In genomic region chr4:7354937-7355336, GRCh38 we compare ENCODE assay signal across 22 cellular contexts.
"Had no signal": no experiment of that assay in that cellular context is flagged by ENCODE, and none has a peak within 500 bp of the region (broad histone marks: within the 10 kb centered on the region; RNA-seq: fewer than 3 reads in every experiment).

No MANE protein-coding gene starts in this region.

- H3K4me3 ChIP-seq: left ventricle myocardium inferior, neural progenitor cell, ovary, prostate gland, tibial nerve, vagina had no signal

- ATAC-seq: activated T-cell treated with anti-CD3 and anti-CD28 coated beads, Interleukin-2, amount 50 U/mL, for 72 hours; naive thymus-derived CD4-positive, alpha-beta T cell; stimulated activated naive CD8-positive, alpha-beta T cell treated with anti-CD3 and anti-CD28 coated beads, Interleukin-15, Interleukin-2, amounts not matched to agents 100 U/mL and 50 U/mL, for 24 hours had no signal

- H3K4me3 Mint-ChIP-seq: activated CD4-positive, alpha-beta memory T cell treated with anti-CD3 and anti-CD28 coated beads, Interleukin-2, amount 10 ng/mL, durations not matched to agents 7 days and 5 days; activated CD4-positive, alpha-beta T cell treated with anti-CD3 and anti-CD28 coated beads, Interleukin-2, amount 10 ng/mL, durations not matched to agents 24 days and 14 days; activated naive CD4-positive, alpha-beta T cell treated with anti-CD3 and anti-CD28 coated beads, Interleukin-2, amount 10 ng/mL, durations not matched to agents 7 days and 5 days; activated T-cell treated with anti-CD3 and anti-CD28 coated beads, Interleukin-2, amount 50 U/mL, for 72 hours; dendritic cell treated with granulocyte-macrophage colony-stimulating factor and Interleukin-4, amounts not matched to agents 40 ng/mL and 50 ng/mL, for 4 days; immature natural killer cell; naive thymus-derived CD4-positive, alpha-beta T cell; neural progenitor cell; T-helper 1 cell treated with Interleukin-12 subunit alpha and Interleukin-12 subunit beta and Interleukin-4 antibody, amounts not matched to agents 30 μg/mL and 1 μg/mL, for 36 hours had no signal

- H3K9me3 Mint-ChIP-seq: activated CD4-positive, alpha-beta memory T cell treated with anti-CD3 and anti-CD28 coated beads, Interleukin-2, amount 10 ng/mL, durations not matched to agents 7 days and 5 days; activated CD4-positive, alpha-beta T cell treated with anti-CD3 and anti-CD28 coated beads, Interleukin-2, amount 10 ng/mL, durations not matched to agents 24 days and 14 days; activated naive CD4-positive, alpha-beta T cell treated with anti-CD3 and anti-CD28 coated beads, Interleukin-2, amount 10 ng/mL, durations not matched to agents 7 days and 5 days; activated T-cell treated with anti-CD3 and anti-CD28 coated beads, Interleukin-2, amount 50 U/mL, for 72 hours; dendritic cell treated with granulocyte-macrophage colony-stimulating factor and Interleukin-4, amounts not matched to agents 40 ng/mL and 50 ng/mL, for 4 days; immature natural killer cell; neural progenitor cell; T-helper 1 cell treated with Interleukin-12 subunit alpha and Interleukin-12 subunit beta and Interleukin-4 antibody, amounts not matched to agents 30 μg/mL and 1 μg/mL, for 36 hours had no signal

- H3K36me3 Mint-ChIP-seq: activated naive CD4-positive, alpha-beta T cell treated with anti-CD3 and anti-CD28 coated beads, Interleukin-2, amount 10 ng/mL, durations not matched to agents 7 days and 5 days; immature natural killer cell; naive thymus-derived CD4-positive, alpha-beta T cell; neural progenitor cell had no signal

- DNase-seq: activated CD4-positive, alpha-beta memory T cell treated with anti-CD3 and anti-CD28 coated beads, Interleukin-2, amount 10 ng/mL, durations not matched to agents 7 days and 5 days; activated CD4-positive, alpha-beta T cell treated with anti-CD3 and anti-CD28 coated beads, Interleukin-2, amount 10 ng/mL, durations not matched to agents 24 days and 14 days; activated effector memory CD4-positive, alpha-beta T cell treated with Interleukin-2 at 50 U/mL for 16 hours; activated naive CD4-positive, alpha-beta T cell treated with anti-CD3 and anti-CD28 coated beads, Interleukin-2, amount 10 ng/mL, durations not matched to agents 7 days and 5 days; activated T-cell treated with anti-CD3 and anti-CD28 coated beads, Interleukin-2, amount 50 U/mL, for 72 hours; amygdala; cerebellar nuclear complex; effector CD8-positive, alpha-beta T cell; foreskin melanocyte; immature natural killer cell; kidney glomerular epithelial cell; left ventricle myocardium inferior; naive thymus-derived CD4-positive, alpha-beta T cell; stimulated activated CD4-positive, alpha-beta T cell treated with anti-CD3 and anti-CD28 coated beads, Interleukin-4, amount 100 ng/mL, for 4 hours; stimulated activated naive CD8-positive, alpha-beta T cell treated with anti-CD3 and anti-CD28 coated beads, Interleukin-15, Interleukin-2, amounts not matched to agents 100 U/mL and 50 U/mL, for 24 hours had no signal

- H3K4me1 ChIP-seq: prostate gland, vagina had no signal

- H3K27ac ChIP-seq: left ventricle myocardium inferior, neural progenitor cell, prostate gland, vagina had no signal

- H3K4me1 Mint-ChIP-seq: activated CD4-positive, alpha-beta memory T cell treated with anti-CD3 and anti-CD28 coated beads, Interleukin-2, amount 10 ng/mL, durations not matched to agents 7 days and 5 days; activated CD4-positive, alpha-beta T cell treated with anti-CD3 and anti-CD28 coated beads, Interleukin-2, amount 10 ng/mL, durations not matched to agents 24 days and 14 days; activated naive CD4-positive, alpha-beta T cell treated with anti-CD3 and anti-CD28 coated beads, Interleukin-2, amount 10 ng/mL, durations not matched to agents 7 days and 5 days; immature natural killer cell; naive thymus-derived CD4-positive, alpha-beta T cell had no signal

- H3K27ac Mint-ChIP-seq: activated CD4-positive, alpha-beta memory T cell treated with anti-CD3 and anti-CD28 coated beads, Interleukin-2, amount 10 ng/mL, durations not matched to agents 7 days and 5 days; activated CD4-positive, alpha-beta T cell treated with anti-CD3 and anti-CD28 coated beads, Interleukin-2, amount 10 ng/mL, durations not matched to agents 24 days and 14 days; activated naive CD4-positive, alpha-beta T cell treated with anti-CD3 and anti-CD28 coated beads, Interleukin-2, amount 10 ng/mL, durations not matched to agents 7 days and 5 days; activated T-cell treated with anti-CD3 and anti-CD28 coated beads, Interleukin-2, amount 50 U/mL, for 72 hours; dendritic cell treated with granulocyte-macrophage colony-stimulating factor and Interleukin-4, amounts not matched to agents 40 ng/mL and 50 ng/mL, for 4 days; immature natural killer cell; naive thymus-derived CD4-positive, alpha-beta T cell; neural progenitor cell; T-helper 1 cell treated with Interleukin-12 subunit alpha and Interleukin-12 subunit beta and Interleukin-4 antibody, amounts not matched to agents 30 μg/mL and 1 μg/mL, for 36 hours had no signal

- H3K9me3 ChIP-seq: left ventricle myocardium inferior, ovary, prostate gland, tibial nerve, vagina had no signal

- H3K27me3 ChIP-seq: neural progenitor cell, ovary, tibial nerve, vagina had no signal

- H3K27me3 Mint-ChIP-seq: activated CD4-positive, alpha-beta T cell treated with anti-CD3 and anti-CD28 coated beads, Interleukin-2, amount 10 ng/mL, durations not matched to agents 24 days and 14 days; activated naive CD4-positive, alpha-beta T cell treated with anti-CD3 and anti-CD28 coated beads, Interleukin-2, amount 10 ng/mL, durations not matched to agents 7 days and 5 days; dendritic cell treated with granulocyte-macrophage colony-stimulating factor and Interleukin-4, amounts not matched to agents 40 ng/mL and 50 ng/mL, for 4 days had no signal

- H3K36me3 ChIP-seq: left ventricle myocardium inferior, neural progenitor cell, ovary, prostate gland, tibial nerve, vagina had no signal
